1 cellular context compared by ENCODE assay signal in the genomic region with DNA sequence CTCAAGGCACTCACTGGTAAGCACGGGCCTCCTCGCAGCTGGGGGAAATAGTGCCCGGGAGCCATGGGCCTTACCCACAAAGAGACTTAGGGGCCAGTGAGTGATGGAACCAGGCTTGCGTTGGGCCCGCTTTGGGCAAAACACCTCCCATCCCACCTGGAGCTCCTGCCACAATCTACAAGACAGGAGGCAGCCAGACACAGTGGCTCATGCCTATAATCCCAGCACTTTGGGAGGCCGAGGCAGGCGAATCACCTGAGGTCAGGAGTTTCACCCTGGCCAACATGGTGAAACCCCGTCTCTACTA.
TF ChIP-seq lines count a peak whose summit lies in the region.

No MANE protein-coding gene starts in this region.

TF ChIP-seq in H1, 55 proteins besides CTCF, POLR2A, EP300 and RAD21:
- TF ChIP-seq PHF8 (conservative IDR thresholded peaks at IDR 0.05; ENCODE audit: low read depth, low read length) (no peak), CBX5 (IDR thresholded peaks at IDR 0.05; ENCODE audit: low read depth, low read length) (no peak), POU5F1 (IDR thresholded peaks at IDR 0.05; ENCODE audit: low read depth, low read length) (no peak), NRF1 (IDR thresholded peaks at IDR 0.05; ENCODE audit: low read depth, low read length) (no peak), SIRT6 (IDR thresholded peaks at IDR 0.05; ENCODE audit: low read length) (no peak), BRCA1 (IDR thresholded peaks at IDR 0.05; ENCODE audit: low read depth, low read length) (no peak), SRF (IDR thresholded peaks at IDR 0.05; ENCODE audit: low read depth, low read length) (no peak), SP1 (IDR thresholded peaks at IDR 0.05; ENCODE audit: low read depth, low read length) (no peak), POLR2AphosphoS5 (IDR thresholded peaks at IDR 0.05; ENCODE audit: low read depth, low read length) (no peak), NANOG (IDR thresholded peaks at IDR 0.05; ENCODE audit: insufficient read depth, low read depth, low read length, poor library complexity, severe bottlenecking) (no peak), CHD2 (IDR thresholded peaks at IDR 0.05; ENCODE audit: low read length) (no peak), SP4 (IDR thresholded peaks at IDR 0.05; ENCODE audit: low read length) (no peak)
- TF ChIP-seq, protein P1, sequence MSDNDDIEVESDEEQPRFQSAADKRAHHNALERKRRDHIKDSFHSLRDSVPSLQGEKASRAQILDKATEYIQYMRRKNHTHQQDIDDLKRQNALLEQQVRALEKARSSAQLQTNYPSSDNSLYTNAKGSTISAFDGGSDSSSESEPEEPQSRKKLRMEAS (IDR thresholded peaks at IDR 0.05) = no peak
TF ChIP-seq in H1: peak in this region for 0.
